Comparison of ENCODE assay signal across 30 cellular contexts in the genomic region with DNA sequence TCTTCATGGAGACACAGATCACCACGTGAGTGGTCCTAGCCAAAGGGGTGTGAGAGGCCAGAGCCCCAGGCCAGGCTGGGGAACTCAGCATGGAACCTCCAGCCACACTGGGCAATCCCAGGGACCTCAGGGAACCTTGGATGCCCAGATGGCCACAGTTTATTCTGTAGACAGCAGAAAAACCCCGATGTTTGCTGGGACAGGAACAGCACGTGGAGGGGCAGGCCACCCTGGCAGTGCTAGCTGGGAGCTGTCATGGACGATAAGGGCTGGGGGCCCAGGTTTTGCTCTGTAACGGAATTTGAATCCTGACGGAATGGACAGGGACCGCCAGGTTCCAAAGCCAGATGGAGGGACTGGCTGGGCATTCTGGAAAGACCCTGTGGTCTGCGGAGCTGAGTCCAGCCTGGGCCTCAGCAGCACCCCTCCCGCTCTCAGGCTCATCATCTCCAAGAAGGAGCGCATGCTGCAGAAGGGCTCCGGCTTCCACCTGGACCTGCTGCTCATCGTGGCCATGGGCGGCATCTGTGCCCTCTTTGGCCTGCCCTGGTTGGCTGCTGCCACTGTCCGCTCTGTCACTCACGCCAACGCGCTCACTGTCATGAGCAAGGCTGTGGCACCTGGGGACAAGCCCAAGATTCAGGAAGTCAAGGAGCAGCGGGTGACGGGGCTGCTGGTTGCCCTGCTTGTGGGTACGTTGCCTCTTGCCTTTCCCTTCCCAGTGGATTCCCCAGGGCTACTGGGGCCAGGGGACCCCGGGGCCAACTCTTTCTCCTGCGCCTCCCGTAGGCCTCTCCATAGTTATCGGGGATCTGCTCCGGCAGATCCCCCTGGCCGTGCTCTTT. TPM values are rescaled to one million over a fixed set of nuclear protein-coding genes. Genes with fewer than 3 reads are reported as not detected.
DNase-seq lines count a peak whose midpoint lies in the region; TF ChIP-seq lines count a peak whose summit lies in the region.
"Had no signal": no experiment of that assay in that cellular context is flagged by ENCODE, and none has a peak within 500 bp of the region (broad histone marks: within the 10 kb centered on the region; RNA-seq: fewer than 3 reads in every experiment).

No MANE protein-coding gene starts in this region.

- peaks cover 16% of the 10 kb centered on the region for H3K4me1 Mint-ChIP-seq in activated CD4-positive, alpha-beta memory T cell treated with anti-CD3 and anti-CD28 coated beads for 36 hours (ENCODE audit: low read depth)
- peaks cover 18% of the 10 kb centered on the region for H3K4me1 Mint-ChIP-seq in activated CD4-positive, alpha-beta memory T cell treated with anti-CD3 and anti-CD28 coated beads, Interleukin-2, amount 10 ng/mL, durations not matched to agents 7 days and 5 days
- peaks cover 9% of the 10 kb centered on the region for H3K4me1 Mint-ChIP-seq in activated T-helper 2 cell treated with anti-CD3 and anti-CD28 coated beads, Interferon-gamma antibody, Interleukin-2, Interleukin-4, amounts not matched to agents 10 μg/mL and 5 μg/mL and 100 μg/mL, durations not matched to agents 14 hours and 24 hours and 36 hours (ENCODE audit: low read depth)

- H3K4me3 Mint-ChIP-seq in activated CD4-positive, alpha-beta memory T cell treated with anti-CD3 and anti-CD28 coated beads for 36 hours: no peak overlapping the region
- H3K4me3 Mint-ChIP-seq in activated CD4-positive, alpha-beta memory T cell treated with anti-CD3 and anti-CD28 coated beads, Interleukin-2, amount 10 ng/mL, durations not matched to agents 7 days and 5 days: no peak overlapping the region
- no peak overlapping the region for H3K4me3 Mint-ChIP-seq in activated T-helper 2 cell treated with anti-CD3 and anti-CD28 coated beads, Interferon-gamma antibody, Interleukin-2, Interleukin-4, amounts not matched to agents 10 μg/mL and 5 μg/mL and 100 μg/mL, durations not matched to agents 14 hours and 24 hours and 36 hours (ENCODE audit: low read depth)
- H3K4me3 Mint-ChIP-seq: activated T-cell treated with anti-CD3 and anti-CD28 coated beads, Interleukin-2, amount 50 U/mL, for 24 hours; CD4-positive, CD25-positive, alpha-beta regulatory T cell; dendritic cell treated with granulocyte-macrophage colony-stimulating factor and Interleukin-4, amounts not matched to agents 40 ng/mL and 50 ng/mL, for 4 days; HFFc6; memory B cell; stimulated activated naive CD8-positive, alpha-beta T cell treated with anti-CD3 and anti-CD28 coated beads, Interleukin-15, amount 100 ng/mL, for 72 hours had no signal

- H3K79me2 ChIP-seq in osteoblast (ENCODE audit: insufficient read depth, low read length) (peaks cover 24% of the 10 kb centered on the region), Karpas-422 (ENCODE audit: low read length) (peaks cover 17% of the 10 kb centered on the region)

- TF ChIP-seq CTCF in osteoblast (IDR thresholded peaks at IDR 0.05; ENCODE audit: extremely low read depth, low read depth, low read length): no peak

- CTCF ChIA-PET in activated CD4-positive, alpha-beta memory T cell treated with anti-CD3 and anti-CD28 coated beads for 36 hours (lab: Charles Lee): no interaction called here
- CTCF ChIA-PET in activated CD4-positive, alpha-beta memory T cell treated with anti-CD3 and anti-CD28 coated beads, Interleukin-2, amount 10 ng/mL, durations not matched to agents 7 days and 5 days (lab: Charles Lee): interaction anchor here (1.4 kb wide), 1 partner anchor 35 kb away, joined by 3 read pairs; no protein-coding TSS in a partner anchor

- H3K4me2 ChIP-seq in osteoblast (ENCODE audit: insufficient read depth, low read length) (no peak overlapping the region), Karpas-422 (ENCODE audit: low read depth, low read length, poor library complexity, severe bottlenecking) (no peak overlapping the region)
- H3K4me2 ChIP-seq: A549 had no signal

- intact Hi-C loops in activated CD4-positive, alpha-beta memory T cell treated with anti-CD3 and anti-CD28 coated beads for 36 hours (cut with micrococcal nuclease): no loop called here
- intact Hi-C loops in activated T-helper 2 cell treated with anti-CD3 and anti-CD28 coated beads, Interferon-gamma antibody, Interleukin-2, Interleukin-4, amounts not matched to agents 10 μg/mL and 5 μg/mL and 100 μg/mL, durations not matched to agents 14 hours and 24 hours and 36 hours (cut with micrococcal nuclease): no loop called here

- H3K27me3 ChIP-seq in osteoblast (ENCODE audit: insufficient read depth, low read length): no peaks in the 10 kb centered on the region
- H3K27me3 ChIP-seq in Karpas-422 (ENCODE audit: low read length): no peaks in the 10 kb centered on the region
- H3K27me3 ChIP-seq: left lung, SJSA1, uterus had no signal

- H4K20me1 ChIP-seq in osteoblast (ENCODE audit: insufficient read depth, low read length) (peaks cover 20% of the 10 kb centered on the region), Karpas-422 (ENCODE audit: insufficient read depth, low read depth, low read length) (peaks cover 4% of the 10 kb centered on the region; the same call in 1 of the 2 replicates)

- H3K9me3 ChIP-seq in osteoblast (ENCODE audit: low read depth, low read length) (no peaks in the 10 kb centered on the region), Karpas-422 (ENCODE audit: low read length) (no peaks in the 10 kb centered on the region)
- H3K9me3 ChIP-seq: A549, left lung, SJSA1, uterus had no signal

- POLR2A ChIA-PET in activated CD4-positive, alpha-beta memory T cell treated with anti-CD3 and anti-CD28 coated beads for 36 hours (lab: Charles Lee): no interaction called here
- POLR2A ChIA-PET in activated CD4-positive, alpha-beta memory T cell treated with anti-CD3 and anti-CD28 coated beads, Interleukin-2, amount 10 ng/mL, durations not matched to agents 7 days and 5 days (lab: Charles Lee): interaction anchor here (1.2 kb wide), 1 partner anchor 39 kb away, joined by 3 read pairs; no protein-coding TSS in a partner anchor

- H2AFZ ChIP-seq in osteoblast (ENCODE audit: low read length): no peak overlapping the region
- no peak overlapping the region for H2AFZ ChIP-seq in Karpas-422 (ENCODE audit: low read length)

- H3K36me3 Mint-ChIP-seq in activated CD4-positive, alpha-beta memory T cell treated with anti-CD3 and anti-CD28 coated beads for 36 hours: peaks cover 22% of the 10 kb centered on the region
- peaks cover 42% of the 10 kb centered on the region for H3K36me3 Mint-ChIP-seq in activated CD4-positive, alpha-beta memory T cell treated with anti-CD3 and anti-CD28 coated beads, Interleukin-2, amount 10 ng/mL, durations not matched to agents 7 days and 5 days (ENCODE audit: low read depth)
- peaks cover 54% of the 10 kb centered on the region for H3K36me3 Mint-ChIP-seq in activated T-helper 2 cell treated with anti-CD3 and anti-CD28 coated beads, Interferon-gamma antibody, Interleukin-2, Interleukin-4, amounts not matched to agents 10 μg/mL and 5 μg/mL and 100 μg/mL, durations not matched to agents 14 hours and 24 hours and 36 hours (ENCODE audit: low read depth)

- H3K27me3 Mint-ChIP-seq in activated CD4-positive, alpha-beta memory T cell treated with anti-CD3 and anti-CD28 coated beads for 36 hours: no peaks in the 10 kb centered on the region
- H3K27me3 Mint-ChIP-seq in activated CD4-positive, alpha-beta memory T cell treated with anti-CD3 and anti-CD28 coated beads, Interleukin-2, amount 10 ng/mL, durations not matched to agents 7 days and 5 days: no peaks in the 10 kb centered on the region
- no peaks in the 10 kb centered on the region for H3K27me3 Mint-ChIP-seq in activated T-helper 2 cell treated with anti-CD3 and anti-CD28 coated beads, Interferon-gamma antibody, Interleukin-2, Interleukin-4, amounts not matched to agents 10 μg/mL and 5 μg/mL and 100 μg/mL, durations not matched to agents 14 hours and 24 hours and 36 hours (ENCODE audit: low read depth)
- H3K27me3 Mint-ChIP-seq: activated T-cell treated with anti-CD3 and anti-CD28 coated beads, Interleukin-2, amount 50 U/mL, for 24 hours; CD4-positive, CD25-positive, alpha-beta regulatory T cell; dendritic cell treated with granulocyte-macrophage colony-stimulating factor and Interleukin-4, amounts not matched to agents 40 ng/mL and 50 ng/mL, for 4 days; memory B cell; stimulated activated naive CD8-positive, alpha-beta T cell treated with anti-CD3 and anti-CD28 coated beads, Interleukin-15, amount 100 ng/mL, for 72 hours had no signal

- H3K9me2 ChIP-seq in Karpas-422 (replicated peaks; ENCODE audit: insufficient read depth, low read length): no peaks in the 10 kb centered on the region

- no peak overlapping the region for H3K9ac ChIP-seq in Karpas-422 (ENCODE audit: low read length)

- H3K36me3 ChIP-seq in osteoblast (ENCODE audit: insufficient read depth, low read length) (peaks cover 44% of the 10 kb centered on the region), Karpas-422 (ENCODE audit: insufficient read depth, low read length) (peaks cover 2% of the 10 kb centered on the region)
- H3K36me3 ChIP-seq: uterus had no signal

- H3K4me3 ChIP-seq in osteoblast (ENCODE audit: insufficient read depth, low read length) (no peak overlapping the region), Karpas-422 (ENCODE audit: low read length) (no peak overlapping the region)
- H3K4me3 ChIP-seq: A549, left lung, SJSA1, uterus had no signal

- H3K27ac ChIP-seq in osteoblast (ENCODE audit: low read depth, low read length) (no peak overlapping the region), Karpas-422 (ENCODE audit: low read length) (no peak overlapping the region)
- H3K27ac ChIP-seq: A549, left lung, SJSA1, uterus, VCaP had no signal

- H3K27ac Mint-ChIP-seq in activated CD4-positive, alpha-beta memory T cell treated with anti-CD3 and anti-CD28 coated beads for 36 hours: peak overlapping the region; percentile 5
- H3K27ac Mint-ChIP-seq in activated CD4-positive, alpha-beta memory T cell treated with anti-CD3 and anti-CD28 coated beads, Interleukin-2, amount 10 ng/mL, durations not matched to agents 7 days and 5 days: no peak overlapping the region
- peak overlapping the region; percentile 26 for H3K27ac Mint-ChIP-seq in activated T-helper 2 cell treated with anti-CD3 and anti-CD28 coated beads, Interferon-gamma antibody, Interleukin-2, Interleukin-4, amounts not matched to agents 10 μg/mL and 5 μg/mL and 100 μg/mL, durations not matched to agents 14 hours and 24 hours and 36 hours
- H3K27ac Mint-ChIP-seq: dendritic cell treated with granulocyte-macrophage colony-stimulating factor and Interleukin-4, amounts not matched to agents 40 ng/mL and 50 ng/mL, for 4 days; HFFc6; memory B cell had no signal

- H3K4me1 ChIP-seq in osteoblast (ENCODE audit: insufficient read depth, low read length) (peaks cover 8% of the 10 kb centered on the region), Karpas-422 (ENCODE audit: low read length) (peaks cover 13% of the 10 kb centered on the region)

- H3K9me3 Mint-ChIP-seq in activated CD4-positive, alpha-beta memory T cell treated with anti-CD3 and anti-CD28 coated beads for 36 hours: no peaks in the 10 kb centered on the region
- no peaks in the 10 kb centered on the region for H3K9me3 Mint-ChIP-seq in activated CD4-positive, alpha-beta memory T cell treated with anti-CD3 and anti-CD28 coated beads, Interleukin-2, amount 10 ng/mL, durations not matched to agents 7 days and 5 days
- no peaks in the 10 kb centered on the region for H3K9me3 Mint-ChIP-seq in activated T-helper 2 cell treated with anti-CD3 and anti-CD28 coated beads, Interferon-gamma antibody, Interleukin-2, Interleukin-4, amounts not matched to agents 10 μg/mL and 5 μg/mL and 100 μg/mL, durations not matched to agents 14 hours and 24 hours and 36 hours
- H3K9me3 Mint-ChIP-seq: activated T-cell treated with anti-CD3 and anti-CD28 coated beads, Interleukin-2, amount 50 U/mL, for 24 hours; CD4-positive, CD25-positive, alpha-beta regulatory T cell; dendritic cell treated with granulocyte-macrophage colony-stimulating factor and Interleukin-4, amounts not matched to agents 40 ng/mL and 50 ng/mL, for 4 days; HFFc6; memory B cell; stimulated activated naive CD8-positive, alpha-beta T cell treated with anti-CD3 and anti-CD28 coated beads, Interleukin-15, amount 100 ng/mL, for 72 hours had no signal

- DNase-seq in activated CD4-positive, alpha-beta memory T cell treated with anti-CD3 and anti-CD28 coated beads for 36 hours: no peak
- DNase-seq in activated CD4-positive, alpha-beta memory T cell treated with anti-CD3 and anti-CD28 coated beads, Interleukin-2, amount 10 ng/mL, durations not matched to agents 7 days and 5 days: no peak
- DNase-seq in activated T-helper 2 cell treated with anti-CD3 and anti-CD28 coated beads, Interferon-gamma antibody, Interleukin-2, Interleukin-4, amounts not matched to agents 10 μg/mL and 5 μg/mL and 100 μg/mL, durations not matched to agents 14 hours and 24 hours and 36 hours (ENCODE audit: low spot score): no peak
- peak; percentile 83 for DNase-seq in osteoblast (ENCODE audit: insufficient read length, low spot score, missing footprints)
- no peak for DNase-seq in Karpas-422
- DNase-seq in globus pallidus (ENCODE audit: low spot score): no peak
- DNase-seq: activated CD4-positive, alpha-beta T cell treated with anti-CD3 and anti-CD28 coated beads for 4 hours; activated gamma-delta T cell; activated T-cell treated with anti-CD3 and anti-CD28 coated beads, Interleukin-2, amount 50 U/mL, for 24 hours; CD4-positive, CD25-positive, alpha-beta regulatory T cell; central memory CD4-positive, alpha-beta T cell; erythroblast; glutamatergic neuron; HFFc6; KBM-7; left lung; NCI-H1092 treated with DMSO at 0.1 percent for 48 hours; NCI-H187; NCI-H446 treated with DMSO at 0.1 percent for 48 hours; NCI-H774; stimulated activated CD4-positive, alpha-beta T cell treated with anti-CD3 and anti-CD28 coated beads, Interleukin-1b, Interleukin-23, amount 100 ng/mL, for 48 hours; stimulated activated CD8-positive, alpha-beta memory T cell treated with anti-CD3 and anti-CD28 coated beads, Interleukin-4, amount 100 ng/mL, for 48 hours; stimulated activated naive CD8-positive, alpha-beta T cell treated with anti-CD3 and anti-CD28 coated beads, Interleukin-15, amount 100 ng/mL, for 72 hours; T-helper 9 cell; uterus had no signal

RNA-seq across cellular contexts. Expression of a gene that starts 5.6 kb away (rescaled TPM):
- total RNA-seq in activated CD4-positive, alpha-beta memory T cell treated with anti-CD3 and anti-CD28 coated beads for 36 hours: 10 to 100 TPM; 56.8 to 57.4 TPM
- 10 to 100 TPM; 70.0 to 72.7 TPM for total RNA-seq in activated CD4-positive, alpha-beta memory T cell treated with anti-CD3 and anti-CD28 coated beads, Interleukin-2, amount 10 ng/mL, durations not matched to agents 7 days and 5 days
- total RNA-seq in activated T-helper 2 cell treated with anti-CD3 and anti-CD28 coated beads, Interferon-gamma antibody, Interleukin-2, Interleukin-4, amounts not matched to agents 10 μg/mL and 5 μg/mL and 100 μg/mL, durations not matched to agents 14 hours and 24 hours and 36 hours: 83.2 and 85.2 TPM in 2 replicates
- 87.6 and 95.2 TPM in 2 replicates for total RNA-seq in osteoblast
- total RNA-seq in Karpas-422 (2014; rRNA removed; shearing (Covaris generic); ENCODE audit: low replicate concordance): 48.8 and 127 TPM in 2 replicates

RNA-seq across cellular contexts. Expression of a gene that starts 8.3 kb away (rescaled TPM):
- total RNA-seq in activated CD4-positive, alpha-beta memory T cell treated with anti-CD3 and anti-CD28 coated beads for 36 hours: 10 to 100 TPM; 53.8 to 60.9 TPM
- 10 to 100 TPM; 80.3 to 81.1 TPM for total RNA-seq in activated CD4-positive, alpha-beta memory T cell treated with anti-CD3 and anti-CD28 coated beads, Interleukin-2, amount 10 ng/mL, durations not matched to agents 7 days and 5 days
- 57.4 and 60.8 TPM in 2 replicates for total RNA-seq in activated T-helper 2 cell treated with anti-CD3 and anti-CD28 coated beads, Interferon-gamma antibody, Interleukin-2, Interleukin-4, amounts not matched to agents 10 μg/mL and 5 μg/mL and 100 μg/mL, durations not matched to agents 14 hours and 24 hours and 36 hours
- total RNA-seq in osteoblast: 17.4 and 18.1 TPM in 2 replicates
- total RNA-seq in Karpas-422 (2014; rRNA removed; shearing (Covaris generic); ENCODE audit: low replicate concordance): 30.9 and 56.4 TPM in 2 replicates

RNA-seq across cellular contexts. Expression of a gene that starts 11.2 kb away (rescaled TPM):
- 10 to 100 TPM; 29.8 to 36.5 TPM for total RNA-seq in activated CD4-positive, alpha-beta memory T cell treated with anti-CD3 and anti-CD28 coated beads for 36 hours
- 10 to 100 TPM; 30.1 to 31.5 TPM for total RNA-seq in activated CD4-positive, alpha-beta memory T cell treated with anti-CD3 and anti-CD28 coated beads, Interleukin-2, amount 10 ng/mL, durations not matched to agents 7 days and 5 days
- total RNA-seq in activated T-helper 2 cell treated with anti-CD3 and anti-CD28 coated beads, Interferon-gamma antibody, Interleukin-2, Interleukin-4, amounts not matched to agents 10 μg/mL and 5 μg/mL and 100 μg/mL, durations not matched to agents 14 hours and 24 hours and 36 hours: 62.5 and 64.4 TPM in 2 replicates
- total RNA-seq in osteoblast: 39.8 and 45.7 TPM in 2 replicates
- total RNA-seq in Karpas-422 (2014; rRNA removed; shearing (Covaris generic); ENCODE audit: low replicate concordance): 0.18 and 1.6 TPM in 2 replicates

RNA-seq across cellular contexts. Expression of a gene that starts 15.7 kb away (rescaled TPM):
- total RNA-seq in activated CD4-positive, alpha-beta memory T cell treated with anti-CD3 and anti-CD28 coated beads for 36 hours: 10 to 100 TPM; 46.7 to 50.5 TPM
- 100 to 1,000 TPM in 1 of 2 experiments, 10 to 100 TPM in 1; 94.6 to 109 TPM for total RNA-seq in activated CD4-positive, alpha-beta memory T cell treated with anti-CD3 and anti-CD28 coated beads, Interleukin-2, amount 10 ng/mL, durations not matched to agents 7 days and 5 days
- 106 and 109 TPM in 2 replicates for total RNA-seq in activated T-helper 2 cell treated with anti-CD3 and anti-CD28 coated beads, Interferon-gamma antibody, Interleukin-2, Interleukin-4, amounts not matched to agents 10 μg/mL and 5 μg/mL and 100 μg/mL, durations not matched to agents 14 hours and 24 hours and 36 hours
- total RNA-seq in osteoblast: 52.2 and 61.5 TPM in 2 replicates
- 35.1 and 113 TPM in 2 replicates for total RNA-seq in Karpas-422 (2014; rRNA removed; shearing (Covaris generic); ENCODE audit: low replicate concordance)

RNA-seq across cellular contexts. Expression of a gene that starts 17.3 kb away (rescaled TPM):
- 10 to 100 TPM; 12.8 to 14.1 TPM for total RNA-seq in activated CD4-positive, alpha-beta memory T cell treated with anti-CD3 and anti-CD28 coated beads for 36 hours
- 10 to 100 TPM; 17.6 to 18.2 TPM for total RNA-seq in activated CD4-positive, alpha-beta memory T cell treated with anti-CD3 and anti-CD28 coated beads, Interleukin-2, amount 10 ng/mL, durations not matched to agents 7 days and 5 days
- 24.1 and 25.7 TPM in 2 replicates for total RNA-seq in activated T-helper 2 cell treated with anti-CD3 and anti-CD28 coated beads, Interferon-gamma antibody, Interleukin-2, Interleukin-4, amounts not matched to agents 10 μg/mL and 5 μg/mL and 100 μg/mL, durations not matched to agents 14 hours and 24 hours and 36 hours
- 15.9 and 17.0 TPM in 2 replicates for total RNA-seq in osteoblast
- 13.6 and 33.0 TPM in 2 replicates for total RNA-seq in Karpas-422 (2014; rRNA removed; shearing (Covaris generic); ENCODE audit: low replicate concordance)

Comparison
In these comparisons a context has a peak if more than half of its experiments do, and no peak if none do; other contexts are left out.
1. RNA of a gene that starts 11.2 kb away (total RNA-seq): 62.5 to 64.4 TPM in activated T-helper 2 cell treated with anti-CD3 and anti-CD28 coated beads, Interferon-gamma antibody, Interleukin-2, Interleukin-4, amounts not matched to agents 10 μg/mL and 5 μg/mL and 100 μg/mL, durations not matched to agents 14 hours and 24 hours and 36 hours, 39.8 to 45.7 TPM in osteoblast, 29.8 to 36.5 TPM in activated CD4-positive, alpha-beta memory T cell treated with anti-CD3 and anti-CD28 coated beads for 36 hours and 30.1 to 31.5 TPM in activated CD4-positive, alpha-beta memory T cell treated with anti-CD3 and anti-CD28 coated beads, Interleukin-2, amount 10 ng/mL, durations not matched to agents 7 days and 5 days; 0.18 to 1.6 TPM in Karpas-422; every median in the first group is over 10 times any median in the second.